Comparison of ENCODE assay signal across 22 cellular contexts in genomic region chr4:9938933-9939332, GRCh38.
DNase-seq lines count a peak whose midpoint lies in the region; ATAC-seq, FAIRE-seq and TF ChIP-seq lines count a peak whose summit lies in the region.
"Had no signal": no experiment of that assay in that cellular context is flagged by ENCODE, and none has a peak within 500 bp of the region (broad histone marks: within the 10 kb centered on the region; RNA-seq: fewer than 3 reads in every experiment).

No MANE protein-coding gene starts in this region.

- no peak for TF ChIP-seq CTCF in H9 (conservative IDR thresholded peaks at IDR 0.05)
- TF ChIP-seq CTCF in H1 (IDR thresholded peaks at IDR 0.05; ENCODE audit: control extremely low read depth in 1 of 3, insufficient read depth in 1 of 3, low read depth in 1 of 3, low read length in 3 of 3): peak in 1 of 3 experiments; percentile 12; a peak in 1 of 4 replicates
- TF ChIP-seq CTCF in nephron progenitor cell (IDR thresholded peaks at IDR 0.05): no peak

- H3K4me3 ChIP-seq in H1 (ENCODE audit: extremely low read depth in 1 of 4, insufficient read depth in 2 of 4, low read depth in 3 of 4, low read length in 4 of 4) (no peak overlapping the region; a peak in 1 of 8 replicates), iPS DF 6.9 (ENCODE audit: low read length) (no peak overlapping the region)
- H3K4me3 ChIP-seq: BLaER1 treated with 17β-estradiol and CSF1 and Interleukin-3, amounts not matched to agents 10 nM and 100 nM; GM23248; HAP-1 had no signal

- CTCF ChIA-PET in H1 (lab: Charles Lee; ENCODE audit: partially characterized antibody): interaction anchor here (1.2 to 2.0 kb wide), 6 partner anchors 9 to 234 kb away, joined by 3 to 8 read pairs (median 4); no protein-coding TSS in a partner anchor

- H3K4me2 ChIP-seq in H9 (ENCODE audit: insufficient read depth, insufficient read length, low read length) (no peak overlapping the region), H1 (ENCODE audit: insufficient read depth in 1 of 2, low read depth in 2 of 2, low read length in 2 of 2) (peak overlapping the region in 1 of 2 experiments; percentile 1; a peak in 1 of 4 replicates)

- peaks cover 6% of the 10 kb centered on the region for H3K4me1 ChIP-seq in H9 (ENCODE audit: insufficient read depth, low read length)
- peaks cover 2 to 11% (median 8%) of the 10 kb centered on the region in 4 experiments; a peak in 6 of 7 replicates for H3K4me1 ChIP-seq in H1 (replicated peaks in 1 of 4; ENCODE audit: control insufficient read depth in 3 of 4, insufficient read depth in 4 of 4, low read length in 3 of 4)
- no peaks in the 10 kb centered on the region for H3K4me1 ChIP-seq in iPS DF 6.9 (ENCODE audit: control insufficient read depth, insufficient read depth, low read length)
- H3K4me1 ChIP-seq: HAP-1 had no signal

- H3K4me3 Mint-ChIP-seq in H9: no peak overlapping the region
- H3K4me3 Mint-ChIP-seq in nephron progenitor cell: no peak overlapping the region
- H3K4me3 Mint-ChIP-seq: B cell; CD8-positive, alpha-beta T cell; IgD-negative memory B cell had no signal

- no peak for TF ChIP-seq EP300 in H1 (IDR thresholded peaks at IDR 0.05; ENCODE audit: borderline replicate concordance in 1 of 2, low read depth in 2 of 2, low read length in 2 of 2)

- POLR2A ChIA-PET in H1 (lab: Charles Lee; ENCODE audit: partially characterized antibody): interaction anchor here (0.8 to 1.2 kb wide), 2 partner anchors 21 to 25 kb away, joined by 3 to 4 read pairs; no protein-coding TSS in a partner anchor

- H2AK5ac ChIP-seq in H9 (ENCODE audit: insufficient read length, low read length) (no peak overlapping the region), H1 (ENCODE audit: low read depth, low read length) (no peak overlapping the region)

- no peak overlapping the region for H3K14ac ChIP-seq in H9 (ENCODE audit: insufficient read depth, low read length)
- no peak overlapping the region for H3K14ac ChIP-seq in H1 (ENCODE audit: insufficient read length)

- no peak overlapping the region for H2BK120ac ChIP-seq in H9 (ENCODE audit: low read depth, low read length, poor library complexity, severe bottlenecking)
- no peak overlapping the region for H2BK120ac ChIP-seq in H1 (replicated peaks; ENCODE audit: low read depth, low read length)

- H2BK5ac ChIP-seq in H9 (ENCODE audit: insufficient read length, low read length): no peak overlapping the region
- H2BK5ac ChIP-seq in H1 (ENCODE audit: low read depth, low read length): peak overlapping the region; percentile 77; the same call in 1 of the 2 replicates

- no peak for TF ChIP-seq POLR2A in H1 (IDR thresholded peaks at IDR 0.05; ENCODE audit: control extremely low read depth in 1 of 2, low read depth in 2 of 2, low read length in 2 of 2)

- peaks cover 20% of the 10 kb centered on the region for H3K27me3 Mint-ChIP-seq in H9 (ENCODE audit: low read depth)
- peaks cover 17% of the 10 kb centered on the region for H3K27me3 Mint-ChIP-seq in nephron progenitor cell (ENCODE audit: low read depth, poor library complexity)
- H3K27me3 Mint-ChIP-seq: B cell, IgD-negative memory B cell had no signal

- H3K9me3 ChIP-seq in H9 (ENCODE audit: control insufficient read depth, low read depth, low read length) (no peaks in the 10 kb centered on the region), H1 (ENCODE audit: insufficient read depth in 2 of 2, low read depth in 1 of 2, low read length in 1 of 2) (no peaks in the 10 kb centered on the region), iPS DF 6.9 (ENCODE audit: control insufficient read depth, insufficient read depth, low read length) (no peaks in the 10 kb centered on the region)
- H3K9me3 ChIP-seq: HAP-1 had no signal

- H3T11ph ChIP-seq in H9 (ENCODE audit: low read length): no peak overlapping the region

- WGBS in H9 (ENCODE audit: extremely low coverage, insufficient read length, low lambda C conversion rate): no CpG with 5 or more reads among the region's 5 CpGs
- 46% methylated on average over 5 of the region's 5 CpGs; no CpG with 5 or more reads in 1 of the 2 experiments for WGBS in H1 (ENCODE audit: extremely low coverage in 1 of 2, insufficient coverage in 1 of 2, insufficient read length in 1 of 2, insufficient replicate concordance in 2 of 2, low coverage in 1 of 2, low lambda C conversion rate in 2 of 2, missing lambda C conversion rate in 1 of 2), 2 experiments
- no CpG with 5 or more reads among the region's 5 CpGs for WGBS in iPS DF 6.9 (ENCODE audit: insufficient coverage, insufficient read length)

- H3K9me3 Mint-ChIP-seq in H9 (no peaks in the 10 kb centered on the region; a peak in 1 of 5 replicates), nephron progenitor cell (no peaks in the 10 kb centered on the region)
- H3K9me3 Mint-ChIP-seq: CD8-positive, alpha-beta T cell had no signal

- no peak overlapping the region for H3K56ac ChIP-seq in H9 (ENCODE audit: insufficient read length, low read depth, low read length)
- no peak overlapping the region for H3K56ac ChIP-seq in H1 (replicated peaks; ENCODE audit: insufficient read length, low read depth, low read length)

- H3K27ac Mint-ChIP-seq in H9 (no peak overlapping the region), nephron progenitor cell (no peak overlapping the region)
- H3K27ac Mint-ChIP-seq: B cell; CD8-positive, alpha-beta T cell; IgD-negative memory B cell had no signal

- H2BK12ac ChIP-seq in H9 (ENCODE audit: insufficient read length, low read depth, low read length) (no peak overlapping the region), H1 (ENCODE audit: low read depth, low read length) (no peak overlapping the region)

- H3K4ac ChIP-seq in H9 (ENCODE audit: low read depth, low read length) (no peak overlapping the region), H1 (replicated peaks; ENCODE audit: insufficient read length, low read depth, low read length) (no peak overlapping the region)

- no peak overlapping the region for H4K5ac ChIP-seq in H9 (ENCODE audit: insufficient read length, low read depth, low read length)
- no peak overlapping the region for H4K5ac ChIP-seq in H1 (ENCODE audit: insufficient read length, low read depth, low read length)

- no peak for ATAC-seq in HG02884 (IDR thresholded peaks at IDR 0.05; ENCODE audit: unreplicated experiment)
- ATAC-seq: CD8-positive, alpha-beta T cell; HepG2 had no signal

- H4K20me1 ChIP-seq in H9 (ENCODE audit: control insufficient read depth, insufficient read depth, insufficient read length) (no peaks in the 10 kb centered on the region), H1 (replicated peaks in 1 of 2; ENCODE audit: control insufficient read depth in 1 of 2, insufficient read depth in 2 of 2, low read length in 2 of 2) (no peaks in the 10 kb centered on the region)

- H3K4me1 Mint-ChIP-seq in H9 (peaks cover 25 to 27% of the 10 kb centered on the region in 2 experiments), nephron progenitor cell (no peaks in the 10 kb centered on the region)
- H3K4me1 Mint-ChIP-seq: B cell had no signal

- FAIRE-seq in H1 (lab: Jason Lieb, UNC): no peak
- FAIRE-seq: GM12892, GM18507, HepG2, HTR-8/SVneo had no signal

- H2AFZ ChIP-seq in H9 (ENCODE audit: low read length) (no peak overlapping the region), H1 (ENCODE audit: low read length) (no peak overlapping the region)
- H2AFZ ChIP-seq: GM23248 had no signal

- H2BK15ac ChIP-seq in H9 (ENCODE audit: low read depth, low read length): no peak overlapping the region
- H2BK15ac ChIP-seq in H1 (ENCODE audit: low read length): no peak overlapping the region

- H3K36me3 Mint-ChIP-seq in H9 (ENCODE audit: insufficient read depth in 1 of 3, low read depth in 3 of 3) (no peaks in the 10 kb centered on the region), nephron progenitor cell (ENCODE audit: low read depth) (no peaks in the 10 kb centered on the region)
- H3K36me3 Mint-ChIP-seq: CD8-positive, alpha-beta T cell; IgD-negative memory B cell had no signal

- DNase-seq in H9 (peak; percentile 68), H1 (ENCODE audit: low read depth in 1 of 2, low spot score in 2 of 2) (no peak), iPS DF 6.9 (ENCODE audit: low read depth, low spot score) (peak; percentile 20), nephron progenitor cell (no peak), DMS 273 (lab: John Stamatoyannopoulos, UW; ENCODE audit: unreplicated experiment) (no peak), T-helper 9 cell (no peak)
- DNase-seq: Calu3; CD8-positive, alpha-beta T cell; DMS153; DMS79; GDM1; GM23248; KBM-7 had no signal

- no peak overlapping the region for H4K8ac ChIP-seq in H9 (replicated peaks; ENCODE audit: insufficient read length, low read depth, low read length)
- H4K8ac ChIP-seq in H1 (ENCODE audit: extremely low read depth, insufficient read depth, low read length): no peak overlapping the region

- no peaks in the 10 kb centered on the region for H3K79me2 ChIP-seq in H9 (ENCODE audit: insufficient read depth, low read length)
- H3K79me2 ChIP-seq in H1 (ENCODE audit: control insufficient read depth in 1 of 2, insufficient read depth in 2 of 2, low read length in 2 of 2): no peaks in the 10 kb centered on the region

- H3K23me2 ChIP-seq in H9 (ENCODE audit: insufficient read length, low read depth, low read length, poor library complexity, severe bottlenecking): no peaks in the 10 kb centered on the region
- H3K23me2 ChIP-seq in H1 (ENCODE audit: low read depth, low read length): no peaks in the 10 kb centered on the region

- no peak for TF ChIP-seq RAD21 in H1 (IDR thresholded peaks at IDR 0.05 in 1 of 2, conservative IDR thresholded peaks at IDR 0.05 in 1 of 2; ENCODE audit: low read depth in 2 of 2, low read length in 2 of 2)

- H4K91ac ChIP-seq in H9 (ENCODE audit: insufficient read length, low read depth, low read length): no peak overlapping the region
- no peak overlapping the region for H4K91ac ChIP-seq in H1 (replicated peaks; ENCODE audit: insufficient read length, low read length)

- no peak overlapping the region for H3K18ac ChIP-seq in H9 (ENCODE audit: insufficient read length, low read depth, low read length)
- H3K18ac ChIP-seq in H1 (ENCODE audit: extremely low read depth, low read length): no peak overlapping the region

- H3K79me1 ChIP-seq in H9 (ENCODE audit: insufficient read depth, low read depth, low read length, poor library complexity, severe bottlenecking): no peaks in the 10 kb centered on the region
- H3K79me1 ChIP-seq in H1 (ENCODE audit: low read depth, low read length): no peaks in the 10 kb centered on the region

- H3K27ac ChIP-seq in H9 (ENCODE audit: insufficient read length, low read depth, low read length): no peak overlapping the region
- H3K27ac ChIP-seq in H1 (ENCODE audit: low read depth, low read length): no peak overlapping the region
- H3K27ac ChIP-seq in iPS DF 6.9 (ENCODE audit: low read length): no peak overlapping the region
- H3K27ac ChIP-seq: BLaER1 treated with 17β-estradiol and CSF1 and Interleukin-3, amounts not matched to agents 10 nM and 100 nM; GM23248 had no signal

- H3K36me3 ChIP-seq in H1 (ENCODE audit: control insufficient read depth in 2 of 4, insufficient read depth in 4 of 4, low read length in 3 of 4) (no peaks in the 10 kb centered on the region), iPS DF 6.9 (ENCODE audit: control insufficient read depth, insufficient read depth, low read length) (no peaks in the 10 kb centered on the region)
- H3K36me3 ChIP-seq: HAP-1 had no signal

- H3K9ac ChIP-seq in H9 (ENCODE audit: extremely low read depth, insufficient read length, low read length) (no peak overlapping the region), H1 (replicated peaks in 1 of 4; ENCODE audit: extremely low read depth in 1 of 4, low read depth in 3 of 4, low read length in 3 of 4) (no peak overlapping the region)
- H3K9ac ChIP-seq: BLaER1 treated with 17β-estradiol and CSF1 and Interleukin-3, amounts not matched to agents 10 nM and 100 nM; GM23248 had no signal

- no peak overlapping the region for H2BK20ac ChIP-seq in H9 (ENCODE audit: low read depth, low read length, poor library complexity, severe bottlenecking)
- 0 out of 2 replicates have a peak overlapping the region, but pooled peaks have one; percentile 97 for H2BK20ac ChIP-seq in H1 (ENCODE audit: low read length)

- no peaks in the 10 kb centered on the region for H3K27me3 ChIP-seq in H9 (ENCODE audit: insufficient read depth, low read length)
- H3K27me3 ChIP-seq in H1 (replicated peaks in 1 of 4; ENCODE audit: control insufficient read depth in 3 of 4, extremely low read depth in 1 of 4, insufficient read depth in 3 of 4, low read length in 3 of 4): no peaks in the 10 kb centered on the region
- H3K27me3 ChIP-seq in iPS DF 6.9 (ENCODE audit: control insufficient read depth, insufficient read depth, low read length): no peaks in the 10 kb centered on the region
- H3K27me3 ChIP-seq: BLaER1 treated with 17β-estradiol and CSF1 and Interleukin-3, amounts not matched to agents 10 nM and 100 nM had no signal

- H3K23ac ChIP-seq in H9 (ENCODE audit: insufficient read length, low read depth, low read length) (no peak overlapping the region), H1 (ENCODE audit: insufficient read length) (no peak overlapping the region)

Comparison
In these comparisons a context has a peak if more than half of its experiments do, and no peak if none do; other contexts are left out.
1. DNase-seq: peak in H9 (single experiment) and iPS DF 6.9 (single experiment); none in H1 (0 of 2), nephron progenitor cell (single experiment), DMS 273 (single experiment) and T-helper 9 cell (single experiment).